In the genomic region with DNA sequence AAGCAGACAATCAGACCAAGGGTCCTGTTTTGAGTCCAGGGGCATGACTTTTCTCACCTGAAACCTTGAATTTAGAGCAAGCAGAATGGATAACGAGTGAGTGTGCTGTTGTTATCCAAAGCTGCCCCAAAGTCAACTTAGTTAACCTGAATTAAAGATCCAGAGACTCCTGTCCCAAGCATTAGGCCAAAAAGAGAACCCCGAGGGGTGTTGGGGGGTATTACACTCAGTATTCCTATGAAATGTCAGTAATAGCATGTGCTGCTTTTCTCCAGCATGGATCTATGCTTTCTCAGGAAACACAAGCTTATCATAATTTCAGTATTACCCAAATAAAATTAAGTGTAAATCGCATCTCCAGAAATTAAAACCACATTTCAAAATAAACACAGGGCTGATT, we compare ENCODE assay signal across 23 cellular contexts.
"Had no signal": no experiment of that assay in that cellular context is flagged by ENCODE, and none has a peak within 500 bp of the region (broad histone marks: within the 10 kb centered on the region; RNA-seq: fewer than 3 reads in every experiment).

No MANE protein-coding gene starts in this region.

- H3K4me3 ChIP-seq: heart left ventricle, mucosa of descending colon, transverse colon had no signal

- H3K4me1 ChIP-seq: heart left ventricle, transverse colon had no signal

- H3K4me3 Mint-ChIP-seq: activated CD8-positive, alpha-beta memory T cell treated with anti-CD3 and anti-CD28 coated beads, Interleukin-2, amount 10 ng/mL, durations not matched to agents 7 days and 5 days; activated naive CD8-positive, alpha-beta T cell treated with anti-CD3 and anti-CD28 coated beads, Interleukin-2, amount 10 ng/mL, durations not matched to agents 7 days and 5 days; activated T-helper 17 cell treated with anti-CD3 and anti-CD28 coated beads, Interleukin-2, amount 50 U/mL, for 72 hours; memory B cell; stimulated activated naive B cell treated with anti-CD40 and anti-IgM and Interleukin-4, amounts not matched to agents 10 μg/mL and 1 μg/mL and 100 μg/mL, for 72 hours; T-cell; T-helper 2 cell treated with Interferon-gamma antibody and Interleukin-4, amounts not matched to agents 5 μg/mL and 100 μg/mL, for 36 hours had no signal

- H3K27me3 Mint-ChIP-seq: activated CD8-positive, alpha-beta memory T cell treated with anti-CD3 and anti-CD28 coated beads, Interleukin-2, amount 10 ng/mL, durations not matched to agents 7 days and 5 days; activated naive CD8-positive, alpha-beta T cell treated with anti-CD3 and anti-CD28 coated beads, Interleukin-2, amount 10 ng/mL, durations not matched to agents 7 days and 5 days; activated T-helper 17 cell treated with anti-CD3 and anti-CD28 coated beads, Interleukin-2, amount 50 U/mL, for 72 hours; memory B cell; stimulated activated naive B cell treated with anti-CD40 and anti-IgM and Interleukin-4, amounts not matched to agents 10 μg/mL and 1 μg/mL and 100 μg/mL, for 72 hours; T-cell had no signal

- H3K9me3 Mint-ChIP-seq: activated naive CD8-positive, alpha-beta T cell treated with anti-CD3 and anti-CD28 coated beads, Interleukin-2, amount 10 ng/mL, durations not matched to agents 7 days and 5 days; activated T-helper 17 cell treated with anti-CD3 and anti-CD28 coated beads, Interleukin-2, amount 50 U/mL, for 72 hours; memory B cell; stimulated activated naive B cell treated with anti-CD40 and anti-IgM and Interleukin-4, amounts not matched to agents 10 μg/mL and 1 μg/mL and 100 μg/mL, for 72 hours; T-cell; T-helper 2 cell treated with Interferon-gamma antibody and Interleukin-4, amounts not matched to agents 5 μg/mL and 100 μg/mL, for 36 hours had no signal

- H3K27me3 ChIP-seq: heart left ventricle, transverse colon had no signal

- H3K4me1 Mint-ChIP-seq: activated CD8-positive, alpha-beta memory T cell treated with anti-CD3 and anti-CD28 coated beads, Interleukin-2, amount 10 ng/mL, durations not matched to agents 7 days and 5 days; activated naive CD8-positive, alpha-beta T cell treated with anti-CD3 and anti-CD28 coated beads, Interleukin-2, amount 10 ng/mL, durations not matched to agents 7 days and 5 days; memory B cell had no signal

- H3K9me3 ChIP-seq: heart left ventricle, mucosa of descending colon, transverse colon had no signal

- H3K27ac ChIP-seq: epithelial cell of prostate, heart left ventricle, transverse colon, WERI-Rb-1 had no signal

- ATAC-seq: activated CD8-positive, alpha-beta memory T cell treated with anti-CD3 and anti-CD28 coated beads, Interleukin-2, amount 10 ng/mL, durations not matched to agents 7 days and 5 days; activated T-helper 17 cell treated with anti-CD3 and anti-CD28 coated beads, Interleukin-2, amount 50 U/mL, for 72 hours; heart left ventricle; left colon; mucosa of descending colon; sciatic nerve; stimulated activated naive B cell treated with anti-CD40 and anti-IgM and Interleukin-4, amounts not matched to agents 10 μg/mL and 1 μg/mL and 100 μg/mL, for 72 hours; T-cell had no signal

- DNase-seq: activated CD4-positive, alpha-beta T cell treated with anti-CD3 and anti-CD28 coated beads for 1 hour; activated CD4-positive, alpha-beta T cell treated with anti-CD3 and anti-CD28 coated beads, Interleukin-2, amount 50 U/mL, for 48 hours; activated CD8-positive, alpha-beta memory T cell treated with anti-CD3 and anti-CD28 coated beads, Interleukin-2, amount 10 ng/mL, durations not matched to agents 7 days and 5 days; activated naive CD8-positive, alpha-beta T cell treated with anti-CD3 and anti-CD28 coated beads, Interleukin-2, amount 10 ng/mL, durations not matched to agents 7 days and 5 days; amygdala; cortex of kidney; heart left ventricle; islet precursor cell; left colon; mucosa of descending colon; nucleus accumbens; small intestine; stimulated activated CD4-positive, alpha-beta T cell treated with anti-CD3 and anti-CD28 coated beads, Interleukin-2, amount 100 ng/mL, for 24 hours; stimulated activated naive B cell treated with anti-CD40 and anti-IgM and Interleukin-4, amounts not matched to agents 10 μg/mL and 1 μg/mL and 100 μg/mL, for 72 hours; T-cell; transverse colon; WERI-Rb-1 had no signal

- FAIRE-seq: small intestine, urothelium cell line had no signal

- H3K27ac Mint-ChIP-seq: activated naive CD8-positive, alpha-beta T cell treated with anti-CD3 and anti-CD28 coated beads, Interleukin-2, amount 10 ng/mL, durations not matched to agents 7 days and 5 days; activated T-helper 17 cell treated with anti-CD3 and anti-CD28 coated beads, Interleukin-2, amount 50 U/mL, for 72 hours; T-cell; T-helper 2 cell treated with Interferon-gamma antibody and Interleukin-4, amounts not matched to agents 5 μg/mL and 100 μg/mL, for 36 hours had no signal
